ENCODE assay signal across 9 cellular contexts in the genomic region with DNA sequence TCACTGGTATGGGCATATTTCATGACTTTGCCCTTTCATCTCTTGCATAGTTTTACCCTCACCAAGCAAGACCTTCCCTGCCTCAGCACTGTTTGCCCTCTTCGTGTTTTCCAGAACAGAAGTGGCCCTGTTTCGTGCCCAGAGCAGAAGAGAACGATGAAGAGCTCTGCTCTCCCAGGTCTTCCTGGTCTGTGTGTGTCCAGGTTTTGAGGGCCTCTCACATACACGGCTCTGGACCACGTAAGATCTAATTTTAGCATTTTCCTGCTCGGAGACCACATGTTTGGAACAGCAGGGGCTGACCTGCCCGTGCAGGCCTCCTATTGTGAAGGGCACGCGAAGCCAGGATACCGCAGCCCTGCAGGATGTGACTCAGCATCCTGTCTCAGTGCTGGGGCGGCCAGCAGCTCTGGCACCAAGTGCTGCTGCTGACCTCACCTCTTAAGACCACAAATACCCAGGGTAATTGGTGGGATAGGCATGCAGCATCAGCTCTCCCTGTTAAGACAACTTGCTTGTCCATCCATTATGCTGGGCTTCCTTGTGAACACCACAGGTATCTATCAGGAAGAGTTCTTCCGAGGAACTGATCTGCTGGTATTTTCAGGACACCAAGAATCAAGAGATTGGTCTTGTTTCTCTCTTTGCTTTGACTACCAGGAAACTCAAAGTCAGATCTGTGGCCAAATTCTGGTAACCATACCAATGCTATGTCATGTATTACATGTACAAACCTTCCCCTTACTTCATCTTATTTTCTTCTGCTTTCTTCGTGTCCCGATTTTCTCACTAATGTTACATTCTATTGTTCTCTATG. TPM values are rescaled to one million over a fixed set of nuclear protein-coding genes. Genes with fewer than 3 reads are reported as not detected.
DNase-seq lines count a peak whose midpoint lies in the region; ATAC-seq and TF ChIP-seq lines count a peak whose summit lies in the region.
"Had no signal": no experiment of that assay in that cellular context is flagged by ENCODE, and none has a peak within 500 bp of the region (broad histone marks: within the 10 kb centered on the region; RNA-seq: fewer than 3 reads in every experiment).

No MANE protein-coding gene starts in this region.

- peaks cover 52% of the 10 kb centered on the region for H3F3A ChIP-seq in PC-9 (ENCODE audit: insufficient read depth, low read depth)

- H3K36me3 Mint-ChIP-seq in activated T-helper 17 cell treated with anti-CD3 and anti-CD28 coated beads, Interleukin-2, amount 50 U/mL, for 72 hours (ENCODE audit: low read depth), result peaks cover 69% of the 10 kb centered on the region

- H3K4me2 ChIP-seq in PC-9, result peak overlapping the region; percentile 62
- H3K4me2 ChIP-seq: KMS-11 had no signal

- peaks cover 35% of the 10 kb centered on the region for H3K79me2 ChIP-seq in PC-9 (ENCODE audit: low read depth)

- peak; percentile 100 for DNase-seq in AG09309 (ENCODE audit: low read depth)
- peak; percentile 93 to 98 for DNase-seq in PC-9
- peak; percentile 100 for DNase-seq in fibroblast of the aortic adventitia (ENCODE audit: low read depth)
- peak; percentile 67 to 77 (median 71) for DNase-seq in ovary
- DNase-seq in upper lobe of right lung, result peak; percentile 91

- BruUV-seq in PC-9 (replicated peaks; lab: Mats Ljungman, UMichigan), result no TSS peak

- no peaks in the 10 kb centered on the region for H3K27me3 ChIP-seq in PC-9 (ENCODE audit: insufficient read depth, low read depth)
- H3K27me3 ChIP-seq in ovary, result no peaks in the 10 kb centered on the region
- no peaks in the 10 kb centered on the region for H3K27me3 ChIP-seq in upper lobe of right lung

- no peak overlapping the region for H2AFZ ChIP-seq in PC-9

- H3K9me3 ChIP-seq in PC-9 (ENCODE audit: insufficient read depth, low read depth), result no peaks in the 10 kb centered on the region
- H3K9me3 ChIP-seq in ovary, result no peaks in the 10 kb centered on the region
- H3K9me3 ChIP-seq in upper lobe of right lung, result no peaks in the 10 kb centered on the region

- ATAC-seq in GM19025 (IDR thresholded peaks at IDR 0.05; ENCODE audit: low read depth, unreplicated experiment), result peak; percentile 95
- peak; percentile 98 for ATAC-seq in HG03175 (IDR thresholded peaks at IDR 0.05; ENCODE audit: unreplicated experiment)
- ATAC-seq in activated T-helper 17 cell treated with anti-CD3 and anti-CD28 coated beads, Interleukin-2, amount 50 U/mL, for 72 hours (replicated peaks), result peak; percentile 96
- peak; percentile 93 for ATAC-seq in upper lobe of right lung

- H3K27ac Mint-ChIP-seq in activated T-helper 17 cell treated with anti-CD3 and anti-CD28 coated beads, Interleukin-2, amount 50 U/mL, for 72 hours, result peak overlapping the region; percentile 98

- no peak for TF ChIP-seq CTCF in AG09309 (IDR thresholded peaks at IDR 0.05; ENCODE audit: control insufficient read depth, insufficient read depth, low read depth, low read length, missing control alignments)
- TF ChIP-seq CTCF in PC-9 (conservative IDR thresholded peaks at IDR 0.05), result no peak
- no peak for TF ChIP-seq CTCF in fibroblast of the aortic adventitia (IDR thresholded peaks at IDR 0.05; ENCODE audit: insufficient read depth, low read length)
- TF ChIP-seq CTCF in ovary (IDR thresholded peaks at IDR 0.05), result no peak
- no peak for TF ChIP-seq CTCF in upper lobe of right lung (IDR thresholded peaks at IDR 0.05)

- H3K4me1 ChIP-seq in PC-9 (replicated peaks; ENCODE audit: insufficient read depth), result peaks cover 44% of the 10 kb centered on the region
- peaks cover 23% of the 10 kb centered on the region for H3K4me1 ChIP-seq in ovary (ENCODE audit: insufficient read depth)
- H3K4me1 ChIP-seq in upper lobe of right lung, result peaks cover 89% of the 10 kb centered on the region

- TF ChIP-seq POLR2A in ovary (IDR thresholded peaks at IDR 0.05), result no peak

- CTCF ChIA-PET in PC-9 (lab: Charles Lee), result interaction anchor here (1.4 kb wide), 1 partner anchor 73 kb away, joined by 3 read pairs; no protein-coding TSS in a partner anchor

- no peaks in the 10 kb centered on the region for H4K20me1 ChIP-seq in PC-9 (ENCODE audit: insufficient read depth)

- H3K4me3 ChIP-seq in AG09309 (ENCODE audit: control insufficient read depth, low read depth, low read length) (no peak overlapping the region), PC-9 (peak overlapping the region; percentile 22; the same call in 1 of the 2 replicates), fibroblast of the aortic adventitia (ENCODE audit: low read depth, low read length) (no peak overlapping the region), ovary (no peak overlapping the region), upper lobe of right lung (no peak overlapping the region)

- peak overlapping the region; percentile 86 for H3K4me3 Mint-ChIP-seq in activated T-helper 17 cell treated with anti-CD3 and anti-CD28 coated beads, Interleukin-2, amount 50 U/mL, for 72 hours

- H3K9me3 Mint-ChIP-seq in activated T-helper 17 cell treated with anti-CD3 and anti-CD28 coated beads, Interleukin-2, amount 50 U/mL, for 72 hours, result no peaks in the 10 kb centered on the region

- intact Hi-C loops in PC-9 (cut with micrococcal nuclease; ENCODE audit: unreplicated experiment), result loop anchor here (1.0 to 2.0 kb wide), 2 partner anchors 16 to 112 kb away; no protein-coding TSS in a partner anchor
- intact Hi-C loops in ovary (cut with DNase I), result no loop called here
- intact Hi-C loops in upper lobe of right lung (cut with DNase I), result no loop called here

- WGBS in ovary, 3 donors, result 33 to 39% (median 35%) methylated on average over 14 of the region's 14 CpGs

- H3K4me1 Mint-ChIP-seq in activated T-helper 17 cell treated with anti-CD3 and anti-CD28 coated beads, Interleukin-2, amount 50 U/mL, for 72 hours, result peaks cover 20% of the 10 kb centered on the region

- H3K36me3 ChIP-seq in PC-9 (ENCODE audit: low read depth) (peaks cover 12% of the 10 kb centered on the region), ovary (no peaks in the 10 kb centered on the region), upper lobe of right lung (peaks cover 11% of the 10 kb centered on the region)

- POLR2A ChIA-PET in PC-9 (lab: Charles Lee; ENCODE audit: unreplicated experiment), result interaction anchor here (0.5 to 0.7 kb wide), 5 partner anchors 20 to 1035 kb away, joined by 3 to 5 read pairs (median 3); partner anchors contain the start of genes MMAB and MVK

- H3K9me2 ChIP-seq in PC-9 (ENCODE audit: insufficient read depth), result no peaks in the 10 kb centered on the region

- TF ChIP-seq EP300 in ovary (IDR thresholded peaks at IDR 0.05), result no peak

- no peaks in the 10 kb centered on the region for H3K27me3 Mint-ChIP-seq in activated T-helper 17 cell treated with anti-CD3 and anti-CD28 coated beads, Interleukin-2, amount 50 U/mL, for 72 hours

- peak overlapping the region; percentile 92 for H3K27ac ChIP-seq in PC-9
- peak overlapping the region; percentile 12 to 28 for H3K27ac ChIP-seq in ovary
- peak overlapping the region; percentile 94 for H3K27ac ChIP-seq in upper lobe of right lung
- H3K27ac ChIP-seq: KMS-11 had no signal

RNA-seq across cellular contexts. Expression of gene SSH1, which starts 19.0 kb away (rescaled TPM):
- total RNA-seq in PC-9 (2021) (54.5 and 62.1 TPM in 2 replicates), fibroblast of the aortic adventitia (ENCODE audit: low replicate concordance) (8.7 and 31.6 TPM in 2 replicates), ovary (10 to 100 TPM in 6 of 7 donors, 1 to 10 TPM in 1; 8.0 to 38.3 (median 35.1) TPM), upper lobe of right lung (46.0 TPM)
- 10 to 100 TPM; 60.8 to 95.4 TPM for total RNA-seq in activated T-helper 17 cell treated with anti-CD3 and anti-CD28 coated beads, Interleukin-2, amount 50 U/mL, for 72 hours
- 10 to 100 TPM in 1 of 2 donors, 1 to 10 TPM in 1; 7.3 to 15.4 TPM for polyA plus RNA-seq in ovary

RNA-seq across cellular contexts. Expression of gene DAO, which starts 41.5 kb away (rescaled TPM):
- total RNA-seq in PC-9 (2021), result not detected in 2 replicates
- total RNA-seq in activated T-helper 17 cell treated with anti-CD3 and anti-CD28 coated beads, Interleukin-2, amount 50 U/mL, for 72 hours, result not detected
- not detected in 2 replicates for total RNA-seq in fibroblast of the aortic adventitia (ENCODE audit: low replicate concordance)
- total RNA-seq in ovary, result not detected
- polyA plus RNA-seq in ovary, result not detected
- 0.26 TPM for total RNA-seq in upper lobe of right lung

Comparison
In these comparisons a context has a peak if more than half of its experiments do, and no peak if none do; other contexts are left out.
1. H3K27ac ChIP-seq: peak in every context shown above with its lines; median percentile 94 in upper lobe of right lung; 92 in PC-9; 20 in ovary.